In genomic region chr1:154157520-154158306, GRCh38 we compare ENCODE assay signal across 9 cellular contexts. TPM values are rescaled to one million over a fixed set of nuclear protein-coding genes. Genes with fewer than 3 reads are reported as not detected.
A peak's percentile ranks its signal among the peaks of the same experiment; 100 is the strongest.
DNase-seq lines count a peak whose midpoint lies in the region; ATAC-seq and TF ChIP-seq lines count a peak whose summit lies in the region.
"Had no signal": no experiment of that assay in that cellular context is flagged by ENCODE, and none has a peak within 500 bp of the region (broad histone marks: within the 10 kb centered on the region; RNA-seq: fewer than 3 reads in every experiment).

No MANE protein-coding gene starts in this region.

- H3K9me3 ChIP-seq in RWPE2 (ENCODE audit: severe bottlenecking) (no peaks in the 10 kb centered on the region), muscle layer of duodenum (ENCODE audit: control insufficient read depth in 1 of 2, low read length in 2 of 2) (no peaks in the 10 kb centered on the region), testis (no peaks in the 10 kb centered on the region)

- H3K4me3 Mint-ChIP-seq in activated naive CD4-positive, alpha-beta T cell treated with anti-CD3 and anti-CD28 coated beads for 36 hours: peak overlapping the region; percentile 48
- H3K4me3 Mint-ChIP-seq: nephron had no signal

- H3K4me1 ChIP-seq in RWPE2 (ENCODE audit: insufficient read depth, poor library complexity, severe bottlenecking): no peaks in the 10 kb centered on the region
- H3K4me1 ChIP-seq in muscle layer of duodenum (ENCODE audit: control insufficient read depth in 1 of 2, insufficient read depth in 2 of 2, low read length in 2 of 2): peaks cover 0 to 12% of the 10 kb centered on the region in 2 donors
- peaks cover 33% of the 10 kb centered on the region for H3K4me1 ChIP-seq in testis

- TF ChIP-seq POLR2A in testis (IDR thresholded peaks at IDR 0.05): no peak

- H3K9me3 Mint-ChIP-seq in activated naive CD4-positive, alpha-beta T cell treated with anti-CD3 and anti-CD28 coated beads for 36 hours: peaks cover 7% of the 10 kb centered on the region
- H3K9me3 Mint-ChIP-seq: nephron had no signal

- ATAC-seq in HG02642 (IDR thresholded peaks at IDR 0.05; ENCODE audit: poor library complexity, unreplicated experiment): peak; percentile 77
- peak; percentile 34 for ATAC-seq in RWPE2 (ENCODE audit: low read depth)

- H3K27ac ChIP-seq in RWPE2 (ENCODE audit: poor library complexity, severe bottlenecking) (no peak overlapping the region), muscle layer of duodenum (ENCODE audit: low read length) (peak overlapping the region; percentile 12), testis (peak overlapping the region in 1 of 2 donors; percentile 78)

- WGBS in testis, 2 donors: 46 to 54% methylated on average over 7 of the region's 7 CpGs

- DNase-seq in GM12865 (ENCODE audit: low read depth): peak; percentile 88
- DNase-seq in RWPE2 (ENCODE audit: low spot score): no peak
- DNase-seq in activated naive CD4-positive, alpha-beta T cell treated with anti-CD3 and anti-CD28 coated beads for 36 hours: peak; percentile 87
- peak; percentile 49 for DNase-seq in testis
- DNase-seq in NCI-H2171 treated with DMSO at 0.1 percent for 48 hours (lab: John Stamatoyannopoulos, UW): no peak
- no peak for DNase-seq in HK-2 (ENCODE audit: unreplicated experiment)

- H3K36me3 ChIP-seq in RWPE2 (ENCODE audit: low read depth) (peaks cover 71% of the 10 kb centered on the region), muscle layer of duodenum (ENCODE audit: control insufficient read depth in 1 of 2, insufficient read depth in 2 of 2, low read length in 2 of 2) (peaks cover 24 to 39% of the 10 kb centered on the region in 2 donors), testis (ENCODE audit: low read depth, missing control alignments) (no peaks in the 10 kb centered on the region)

- peaks cover 64% of the 10 kb centered on the region for H3K36me3 Mint-ChIP-seq in activated naive CD4-positive, alpha-beta T cell treated with anti-CD3 and anti-CD28 coated beads for 36 hours (ENCODE audit: low read depth)

- peaks cover 70% of the 10 kb centered on the region for H3K4me1 Mint-ChIP-seq in activated naive CD4-positive, alpha-beta T cell treated with anti-CD3 and anti-CD28 coated beads for 36 hours (ENCODE audit: low read depth)
- H3K4me1 Mint-ChIP-seq: nephron had no signal

- CTCF ChIA-PET in activated naive CD4-positive, alpha-beta T cell treated with anti-CD3 and anti-CD28 coated beads for 36 hours (lab: Charles Lee): interaction anchor here (0.8 to 1.7 kb wide), 6 partner anchors 25 to 171 kb away, joined by 3 to 6 read pairs (median 5); partner anchors contain the start of gene HAX1

- H3K27ac Mint-ChIP-seq in activated naive CD4-positive, alpha-beta T cell treated with anti-CD3 and anti-CD28 coated beads for 36 hours: peak overlapping the region; percentile 96

- H3K27me3 ChIP-seq in RWPE2 (ENCODE audit: insufficient read depth, poor library complexity, severe bottlenecking) (no peaks in the 10 kb centered on the region), muscle layer of duodenum (ENCODE audit: low read depth, low read length) (no peaks in the 10 kb centered on the region), testis (no peaks in the 10 kb centered on the region)

- H3K27me3 Mint-ChIP-seq in activated naive CD4-positive, alpha-beta T cell treated with anti-CD3 and anti-CD28 coated beads for 36 hours (ENCODE audit: low read depth): no peaks in the 10 kb centered on the region

- TF ChIP-seq CTCF in GM12865 (IDR thresholded peaks at IDR 0.05; ENCODE audit: insufficient read depth, low read depth, low read length, missing control alignments): no peak
- TF ChIP-seq CTCF in RWPE2 (IDR thresholded peaks at IDR 0.05; ENCODE audit: poor library complexity, severe bottlenecking): no peak
- TF ChIP-seq CTCF in testis (IDR thresholded peaks at IDR 0.05): no peak

- intact Hi-C loops in activated naive CD4-positive, alpha-beta T cell treated with anti-CD3 and anti-CD28 coated beads for 36 hours (cut with micrococcal nuclease): loop anchor here (1.0 to 10.0 kb wide), 9 partner anchors 8 to 623 kb away; partner anchors contain the start of genes HAX1, ILF2, NPR1 and RPS27
- intact Hi-C loops in testis (cut with DNase I; ENCODE audit: low total_unique reads): no loop called here

- no peak overlapping the region for H3K4me3 ChIP-seq in GM12865 (ENCODE audit: low read depth, low read length)
- no peak overlapping the region for H3K4me3 ChIP-seq in RWPE2 (ENCODE audit: severe bottlenecking)
- H3K4me3 ChIP-seq in muscle layer of duodenum (ENCODE audit: low read depth in 1 of 2, low read length in 2 of 2): no peak overlapping the region
- H3K4me3 ChIP-seq in testis: no peak overlapping the region

RNA-seq across cellular contexts. Expression of gene NUP210L, which starts 2.8 kb away (rescaled TPM):
- total RNA-seq in activated naive CD4-positive, alpha-beta T cell treated with anti-CD3 and anti-CD28 coated beads for 36 hours: under 1 TPM; 0.02 to 0.05 TPM
- total RNA-seq in testis: 10 to 100 TPM; 23.0 to 24.4 TPM
- 77.2 TPM for polyA plus RNA-seq in testis (ENCODE audit: insufficient read depth, low read depth, low replicate concordance)

RNA-seq across cellular contexts. Expression of gene TPM3, which starts 34.2 kb away (rescaled TPM):
- 100 to 1,000 TPM; 587 to 611 TPM for total RNA-seq in activated naive CD4-positive, alpha-beta T cell treated with anti-CD3 and anti-CD28 coated beads for 36 hours
- total RNA-seq in testis: 100 to 1,000 TPM; 290 to 356 TPM
- 266 TPM for polyA plus RNA-seq in testis (ENCODE audit: insufficient read depth, low read depth, low replicate concordance)

RNA-seq across cellular contexts. Expression of gene CFAP141, which starts 48.4 kb away (rescaled TPM):
- not detected for total RNA-seq in activated naive CD4-positive, alpha-beta T cell treated with anti-CD3 and anti-CD28 coated beads for 36 hours
- total RNA-seq in testis: 1 to 10 TPM; 4.0 to 8.4 TPM
- 38.3 TPM for polyA plus RNA-seq in testis (ENCODE audit: insufficient read depth, low read depth, low replicate concordance)

Comparison
In these comparisons a context has a peak if more than half of its experiments do, and no peak if none do; other contexts are left out.
1. DNase-seq: peak in GM12865 (single experiment), activated naive CD4-positive, alpha-beta T cell treated with anti-CD3 and anti-CD28 coated beads for 36 hours (single experiment) and testis (single experiment); none in RWPE2 (single experiment), NCI-H2171 treated with DMSO at 0.1 percent for 48 hours (single experiment) and HK-2 (single experiment).
2. RNA of gene NUP210L, which starts 2.8 kb away (total RNA-seq): 23.0 to 24.4 TPM in testis; 0.02 to 0.05 TPM in activated naive CD4-positive, alpha-beta T cell treated with anti-CD3 and anti-CD28 coated beads for 36 hours; every median in the first group is over 10 times any median in the second.
3. RNA of gene CFAP141, which starts 48.4 kb away (total RNA-seq): 4.0 to 8.4 TPM in testis; not detected in activated naive CD4-positive, alpha-beta T cell treated with anti-CD3 and anti-CD28 coated beads for 36 hours; every median in the first group is over 4 times any median in the second.